ENCODE assay signal across 1 cellular context in the genomic region with DNA sequence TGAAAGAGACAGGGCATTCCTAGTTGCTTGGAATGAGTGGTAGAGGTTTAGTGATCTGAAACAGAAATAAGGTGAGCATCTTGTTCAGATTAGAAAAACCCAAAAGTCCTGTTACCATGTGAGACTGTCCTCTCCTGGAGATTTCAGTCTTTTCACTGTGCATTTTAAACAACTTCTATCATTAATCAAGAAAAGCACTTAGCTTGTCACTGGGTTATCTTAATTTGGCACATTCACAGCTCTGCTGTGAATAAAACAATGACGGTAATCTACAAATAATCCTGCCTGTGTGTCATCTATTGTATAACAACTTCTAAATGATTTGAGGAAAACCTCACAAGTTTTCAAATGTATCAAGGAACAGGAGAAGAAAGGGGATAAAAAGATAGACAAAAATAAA.
TF ChIP-seq lines count a peak whose summit lies in the region.

No MANE protein-coding gene starts in this region.

TF ChIP-seq in K562, 482 proteins besides CTCF, POLR2A, EP300 and RAD21:
- no peak for TF ChIP-seq MCM5 (IDR thresholded peaks at IDR 0.05; ENCODE audit: low read depth)
- TF ChIP-seq NFATC3 (IDR thresholded peaks at IDR 0.05) = no peak
- TF ChIP-seq MEIS2 (IDR thresholded peaks at IDR 0.05; ENCODE audit: partially characterized antibody) = peak; percentile 70
- no peak for TF ChIP-seq PBX2 (CRISPR knock-in tag; IDR thresholded peaks at IDR 0.05; ENCODE audit: low read depth)
- TF ChIP-seq PBX2 (tag; conservative IDR thresholded peaks at IDR 0.05; ENCODE audit: low read depth) = peak; percentile 67; the same call in 1 of the 2 replicates
